ENCODE assay signal across 20 cellular contexts in the genomic region with DNA sequence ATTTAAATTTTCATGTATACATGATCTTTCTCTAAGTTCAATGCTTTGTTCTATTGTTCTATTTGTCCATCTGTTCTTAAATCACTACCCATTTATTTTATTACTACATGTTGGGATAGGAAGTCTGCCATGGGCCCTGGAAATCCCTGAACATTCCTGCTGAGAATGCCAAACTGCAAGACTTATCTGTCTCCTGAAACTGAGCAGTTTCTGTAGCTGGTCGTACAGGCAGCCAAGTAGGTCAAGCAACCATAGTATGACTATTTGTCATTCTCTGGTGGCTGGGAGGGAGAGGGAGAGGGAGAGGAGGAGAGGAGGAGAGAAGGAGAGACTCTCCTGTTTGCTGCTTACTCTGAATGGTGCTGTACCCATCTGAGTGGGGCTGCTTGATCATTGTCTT.
DNase-seq lines count a peak whose midpoint lies in the region; TF ChIP-seq lines count a peak whose summit lies in the region.
"Had no signal": no experiment of that assay in that cellular context is flagged by ENCODE, and none has a peak within 500 bp of the region (broad histone marks: within the 10 kb centered on the region; RNA-seq: fewer than 3 reads in every experiment).

No MANE protein-coding gene starts in this region.

- DNase-seq in AG09309 (ENCODE audit: low read depth): peak; percentile 21
- peak; percentile 36 for DNase-seq in M059J (ENCODE audit: low read depth)
- DNase-seq in dermis blood vessel endothelial cell: peak; percentile 12
- DNase-seq in lung microvascular endothelial cell (ENCODE audit: low read depth in 2 of 2): peak; percentile 40 to 65
- no peak for DNase-seq in HuH-7 (ENCODE audit: low spot score)
- no peak for DNase-seq in iPS-NIHi11 (ENCODE audit: low spot score)
- DNase-seq in effector CD4-positive, alpha-beta T cell: no peak
- no peak for DNase-seq in stimulated activated CD4-positive, alpha-beta T cell treated with anti-CD3 and anti-CD28 coated beads, Interleukin-1b, Interleukin-23, amount 100 ng/mL, for 48 hours
- DNase-seq: activated CD4-positive, alpha-beta T cell treated with anti-CD3 and anti-CD28 coated beads for 1 hour; activated gamma-delta T cell; gastrocnemius medialis; GOT3; lower lobe of right lung; naive thymus-derived CD4-positive, alpha-beta T cell; NCI-H1436 treated with DMSO at 0.1 percent for 48 hours; NCI-H2227 treated with DMSO at 0.1 percent for 48 hours; stimulated activated CD4-positive, alpha-beta T cell treated with anti-CD3 and anti-CD28 coated beads, Interleukin-15, amount 100 ng/mL, for 24 hours; T-helper 9 cell had no signal

- H3K4me3 ChIP-seq in AG09309 (ENCODE audit: control insufficient read depth, low read depth, low read length): no peak overlapping the region
- H3K4me3 ChIP-seq: ascending aorta, gastrocnemius medialis, lower lobe of right lung, prostate gland had no signal

- TF ChIP-seq CTCF in AG09309 (IDR thresholded peaks at IDR 0.05; ENCODE audit: control insufficient read depth, insufficient read depth, low read depth, low read length, missing control alignments): no peak

Comparison
In these comparisons a context has a peak if more than half of its experiments do, and no peak if none do; other contexts are left out.
1. DNase-seq: peak in AG09309 (single experiment), M059J (single experiment), dermis blood vessel endothelial cell (single experiment) and lung microvascular endothelial cell (2 of 2); none in HuH-7 (single experiment), iPS-NIHi11 (single experiment), effector CD4-positive, alpha-beta T cell (single experiment) and stimulated activated CD4-positive, alpha-beta T cell treated with anti-CD3 and anti-CD28 coated beads, Interleukin-1b, Interleukin-23, amount 100 ng/mL, for 48 hours (single experiment).